19 cellular contexts compared by ENCODE assay signal in genomic region chr12:52428121-52428520, GRCh38. TPM values are rescaled to one million over a fixed set of nuclear protein-coding genes. Genes with fewer than 3 reads are reported as not detected.
DNase-seq lines count a peak whose midpoint lies in the region; ATAC-seq, FAIRE-seq and TF ChIP-seq lines count a peak whose summit lies in the region.
"Had no signal": no experiment of that assay in that cellular context is flagged by ENCODE, and none has a peak within 500 bp of the region (broad histone marks: within the 10 kb centered on the region; RNA-seq: fewer than 3 reads in every experiment).

No MANE protein-coding gene starts in this region.

- no peaks in the 10 kb centered on the region for H3K36me3 Mint-ChIP-seq in stimulated activated naive B cell treated with anti-CD40 and anti-IgM and Interleukin-4, amounts not matched to agents 10 μg/mL and 1 μg/mL and 100 μg/mL, for 72 hours
- H3K36me3 Mint-ChIP-seq: CD4-positive, CD25-positive, alpha-beta regulatory T cell had no signal

- no peak overlapping the region for H3K9ac ChIP-seq in HepG2 (ENCODE audit: insufficient read depth, low read depth, low read length)
- H3K9ac ChIP-seq: KMS-11 had no signal

- H3K36me3 ChIP-seq in HepG2 (replicated peaks in 1 of 2; ENCODE audit: control insufficient read depth in 1 of 2, insufficient read depth in 2 of 2, low read length in 2 of 2): no peaks in the 10 kb centered on the region
- H3K36me3 ChIP-seq in right lobe of liver: no peaks in the 10 kb centered on the region
- H3K36me3 ChIP-seq in spleen: no peaks in the 10 kb centered on the region

- no peak overlapping the region for H3K27ac Mint-ChIP-seq in stimulated activated naive B cell treated with anti-CD40 and anti-IgM and Interleukin-4, amounts not matched to agents 10 μg/mL and 1 μg/mL and 100 μg/mL, for 72 hours
- H3K27ac Mint-ChIP-seq: CD4-positive, CD25-positive, alpha-beta regulatory T cell had no signal

- H3K79me2 ChIP-seq in HepG2 (ENCODE audit: insufficient read depth, low read length): no peaks in the 10 kb centered on the region

- TF ChIP-seq CTCF in HepG2 (CRISPR knock-in tag; IDR thresholded peaks at IDR 0.05): peak; percentile 61
- TF ChIP-seq CTCF in right lobe of liver (IDR thresholded peaks at IDR 0.05): no peak
- peak; percentile 39; the same call in 1 of the 2 replicates for TF ChIP-seq CTCF in LNCAP (IDR thresholded peaks at IDR 0.05)
- no peak for TF ChIP-seq CTCF in spleen (IDR thresholded peaks at IDR 0.05 in 8 of 11, conservative IDR thresholded peaks at IDR 0.05 in 3 of 11)

- H3K4me1 Mint-ChIP-seq in stimulated activated naive B cell treated with anti-CD40 and anti-IgM and Interleukin-4, amounts not matched to agents 10 μg/mL and 1 μg/mL and 100 μg/mL, for 72 hours: no peaks in the 10 kb centered on the region
- H3K4me1 Mint-ChIP-seq: CD4-positive, CD25-positive, alpha-beta regulatory T cell had no signal

- peak; percentile 53 for ATAC-seq in HepG2
- no peak for ATAC-seq in right lobe of liver
- ATAC-seq in stimulated activated naive B cell treated with anti-CD40 and anti-IgM and Interleukin-4, amounts not matched to agents 10 μg/mL and 1 μg/mL and 100 μg/mL, for 72 hours (replicated peaks): no peak
- ATAC-seq: HCT116 had no signal

- POLR2A ChIA-PET in HepG2 (lab: Yijun Ruan, JAX): no interaction called here

- DNase-seq in HepG2 (ENCODE audit: low spot score) (no peak), right lobe of liver (no peak), SK-MEL-5 (ENCODE audit: low read depth, low spot score) (peak; percentile 37), spleen (peak; percentile 64), NCI-H446 (lab: John Stamatoyannopoulos, UW) (no peak), epidermal melanocyte (ENCODE audit: insufficient read length, low spot score) (no peak)
- DNase-seq in stimulated activated naive B cell treated with anti-CD40 and anti-IgM and Interleukin-4, amounts not matched to agents 10 μg/mL and 1 μg/mL and 100 μg/mL, for 72 hours: no peak
- DNase-seq: Caco-2; CD4-positive, CD25-positive, alpha-beta regulatory T cell; DMS153; NCI-H1930; NCI-H2171 treated with DMSO at 0.1 percent for 48 hours; NCI-H510A; NCI-H82; SHP77 treated with DMSO at 0.1 percent for 48 hours had no signal

- H3K27ac ChIP-seq in HepG2 (ENCODE audit: extremely low read length, insufficient read depth, low read length) (no peak overlapping the region), right lobe of liver (no peak overlapping the region), spleen (no peak overlapping the region)
- H3K27ac ChIP-seq: KMS-11 had no signal

- no peak for TF ChIP-seq RAD21 in HepG2 (CRISPR knock-in tag; IDR thresholded peaks at IDR 0.05)

- 0% methylated on average over 3 of the region's 10 CpGs for WGBS in HepG2 (ENCODE audit: low lambda C conversion rate)
- WGBS in right lobe of liver (ENCODE audit: insufficient coverage, low coverage, low lambda C conversion rate, missing lambda C conversion rate): 50% methylated on average over 1 of the region's 10 CpGs
- WGBS in spleen, 5 donors: 76 to 85% (median 84%) methylated on average over 10 of the region's 10 CpGs

- no peaks in the 10 kb centered on the region for H3K9me3 Mint-ChIP-seq in stimulated activated naive B cell treated with anti-CD40 and anti-IgM and Interleukin-4, amounts not matched to agents 10 μg/mL and 1 μg/mL and 100 μg/mL, for 72 hours
- H3K9me3 Mint-ChIP-seq: CD4-positive, CD25-positive, alpha-beta regulatory T cell had no signal

- H3K27me3 ChIP-seq in HepG2 (ENCODE audit: control insufficient read depth in 1 of 2, insufficient read depth in 2 of 2, low read length in 2 of 2): peaks cover 5 to 27% of the 10 kb centered on the region in 2 experiments; a peak in 3 of 5 replicates
- no peaks in the 10 kb centered on the region for H3K27me3 ChIP-seq in right lobe of liver
- H3K27me3 ChIP-seq in spleen (replicated peaks in 1 of 7): peaks cover 0 to 50% (median 0%) of the 10 kb centered on the region in 7 donors

- H3K4me3 ChIP-seq in HepG2 (replicated peaks in 1 of 3; ENCODE audit: insufficient read depth in 1 of 3, low read depth in 2 of 3, low read length in 3 of 3): no peak overlapping the region
- no peak overlapping the region for H3K4me3 ChIP-seq in right lobe of liver
- no peak overlapping the region for H3K4me3 ChIP-seq in spleen

- intact Hi-C loops in HepG2 (cut with micrococcal nuclease; ENCODE audit: unreplicated experiment) (no loop called here), right lobe of liver (cut with DNase I) (no loop called here), spleen (cut with DNase I; ENCODE audit: low total_unique reads) (no loop called here)

- FAIRE-seq in HepG2 (lab: Jason Lieb, UNC): no peak

- TF ChIP-seq EP300 in HepG2 (IDR thresholded peaks at IDR 0.05; ENCODE audit: low read depth in 2 of 2, low read length in 2 of 2) (no peak), HepG2 (CRISPR knock-in tag; IDR thresholded peaks at IDR 0.05; ENCODE audit: borderline replicate concordance) (no peak)

- H2AFZ ChIP-seq in HepG2 (ENCODE audit: low read length): no peak overlapping the region

- H3K9me3 ChIP-seq in HepG2 (ENCODE audit: low read length) (no peaks in the 10 kb centered on the region), right lobe of liver (no peaks in the 10 kb centered on the region), spleen (no peaks in the 10 kb centered on the region)
- H3K9me3 ChIP-seq: Caco-2 had no signal

- BruUV-seq in HepG2 (replicated peaks; lab: Mats Ljungman, UMichigan): no TSS peak

- H3K4me3 Mint-ChIP-seq in stimulated activated naive B cell treated with anti-CD40 and anti-IgM and Interleukin-4, amounts not matched to agents 10 μg/mL and 1 μg/mL and 100 μg/mL, for 72 hours: no peak overlapping the region
- H3K4me3 Mint-ChIP-seq: CD4-positive, CD25-positive, alpha-beta regulatory T cell had no signal

- TF ChIP-seq POLR2A in HepG2 (IDR thresholded peaks at IDR 0.05; ENCODE audit: insufficient read depth in 1 of 2, low read depth in 2 of 2, low read length in 2 of 2) (no peak), right lobe of liver (IDR thresholded peaks at IDR 0.05) (no peak), spleen (IDR thresholded peaks at IDR 0.05) (no peak)

- in situ Hi-C loops in HepG2 (cut with HindIII; ENCODE audit: extremely low pct_ligation_motif_present, low pct_unique_long_range_greater_than_20kb): no loop called here
- in situ Hi-C loops in SK-MEL-5 (cut with HindIII; ENCODE audit: low pct_unique_long_range_greater_than_20kb, low sequenced_read_pairs): no loop called here

- CTCF ChIA-PET in HepG2 (lab: Yijun Ruan, JAX; ENCODE audit: low intra/inter-chr PET ratio, low total read pairs): no interaction called here

- H3K4me1 ChIP-seq in HepG2 (ENCODE audit: insufficient read depth, low read length) (no peaks in the 10 kb centered on the region), right lobe of liver (no peaks in the 10 kb centered on the region), spleen (no peaks in the 10 kb centered on the region)

- no peaks in the 10 kb centered on the region for H4K20me1 ChIP-seq in HepG2 (ENCODE audit: insufficient read depth, low read length)

- peaks cover 29 to 45% of the 10 kb centered on the region in 2 donors for H3K27me3 Mint-ChIP-seq in stimulated activated naive B cell treated with anti-CD40 and anti-IgM and Interleukin-4, amounts not matched to agents 10 μg/mL and 1 μg/mL and 100 μg/mL, for 72 hours

- H3K4me2 ChIP-seq in HepG2 (ENCODE audit: low read depth, low read length): no peak overlapping the region
- H3K4me2 ChIP-seq: KMS-11 had no signal

RNA-seq across cellular contexts. Expression of gene KRT75, which starts 6.0 kb away (rescaled TPM):
- total RNA-seq in HepG2 (2016; rRNA removed; fragmentation: Illumina TruSeq; extraction: Trizol) (not detected in 2 replicates), right lobe of liver (not detected), spleen (not detected)
- total RNA-seq in HepG2 (2016; cell fraction: cytosol; rRNA removed; fragmentation: Illumina TruSeq; extraction: Trizol; ENCODE audit: low read depth): not detected in 2 replicates
- total RNA-seq in HepG2 (2016; cell fraction: insoluble cytoplasmic fraction; rRNA removed; fragmentation: Illumina TruSeq; extraction: Trizol): not detected in 2 replicates
- total RNA-seq in HepG2 (2016; cell fraction: membrane; rRNA removed; fragmentation: Illumina TruSeq; extraction: Trizol): not detected in 2 replicates
- not detected in 2 replicates for total RNA-seq in HepG2 (2016; cell fraction: nucleus; rRNA removed; fragmentation: Illumina TruSeq; extraction: Trizol)
- polyA plus RNA-seq in HepG2 (2011; rRNA removed) (not detected in 2 replicates), spleen (not detected)
- not detected in 2 replicates for polyA plus RNA-seq in HepG2 (2011; cell fraction: cytosol; rRNA removed)
- not detected in 2 replicates for polyA plus RNA-seq in HepG2 (2011; cell fraction: nucleus; rRNA removed)
- not detected in 2 replicates for polyA plus RNA-seq in HepG2 (2012)
- not detected in 2 replicates for polyA plus RNA-seq in HepG2 (2016; cell fraction: cytosol; fragmentation: Illumina TruSeq; extraction: Trizol; ENCODE audit: low read depth)
- polyA plus RNA-seq in HepG2 (2016; cell fraction: insoluble cytoplasmic fraction; fragmentation: Illumina TruSeq; extraction: Trizol; ENCODE audit: low read depth): not detected in 2 replicates
- not detected in 2 replicates for polyA plus RNA-seq in HepG2 (2016; cell fraction: membrane; fragmentation: Illumina TruSeq; extraction: Trizol; ENCODE audit: low read depth)
- not detected in 2 replicates for polyA plus RNA-seq in HepG2 (2016; cell fraction: nucleus; fragmentation: Illumina TruSeq; extraction: Trizol; ENCODE audit: insufficient read depth, low read depth)
- polyA minus RNA-seq in HepG2 (2011; rRNA and poly(A)+ RNA removed; ENCODE audit: low replicate concordance): not detected in 2 replicates
- not detected in 2 replicates for polyA minus RNA-seq in HepG2 (2011; cell fraction: cytosol; rRNA and poly(A)+ RNA removed)
- polyA minus RNA-seq in HepG2 (2011; cell fraction: nucleus; rRNA and poly(A)+ RNA removed): not detected in 2 replicates
- not detected in 2 replicates for total RNA-seq in SK-MEL-5 (2014; rRNA removed; shearing (Covaris generic))
- polyA plus RNA-seq in SK-MEL-5 (2015; cell fraction: cytosol; rRNA removed): not detected in 2 replicates
- not detected in 2 replicates for polyA plus RNA-seq in SK-MEL-5 (2015; cell fraction: nucleus; rRNA removed)
- total RNA-seq: Caco-2; CD4-positive, CD25-positive, alpha-beta regulatory T cell; T-helper 1 cell treated with Interleukin-12 subunit alpha and Interleukin-12 subunit beta and Interleukin-4 antibody, amounts not matched to agents 30 ng/mL and 1 ng/mL, for 36 hours had no signal
- polyA plus RNA-seq: CD4-positive, CD25-positive, alpha-beta regulatory T cell had no signal

RNA-seq across cellular contexts. Expression of gene KRT82, which starts 22.0 kb away (rescaled TPM):
- total RNA-seq in HepG2 (2016; rRNA removed; fragmentation: Illumina TruSeq; extraction: Trizol): not detected in 2 replicates
- not detected in 2 replicates for total RNA-seq in HepG2 (2016; cell fraction: cytosol; rRNA removed; fragmentation: Illumina TruSeq; extraction: Trizol; ENCODE audit: low read depth)
- total RNA-seq in HepG2 (2016; cell fraction: insoluble cytoplasmic fraction; rRNA removed; fragmentation: Illumina TruSeq; extraction: Trizol): not detected in 2 replicates
- total RNA-seq in HepG2 (2016; cell fraction: membrane; rRNA removed; fragmentation: Illumina TruSeq; extraction: Trizol): not detected in 2 replicates
- total RNA-seq in HepG2 (2016; cell fraction: nucleus; rRNA removed; fragmentation: Illumina TruSeq; extraction: Trizol): not detected in 2 replicates
- not detected in 2 replicates for polyA plus RNA-seq in HepG2 (2011; rRNA removed)
- not detected in 2 replicates for polyA plus RNA-seq in HepG2 (2011; cell fraction: cytosol; rRNA removed)
- polyA plus RNA-seq in HepG2 (2011; cell fraction: nucleus; rRNA removed): not detected in 2 replicates
- polyA plus RNA-seq in HepG2 (2012): not detected in 2 replicates
- polyA plus RNA-seq in HepG2 (2016; cell fraction: cytosol; fragmentation: Illumina TruSeq; extraction: Trizol; ENCODE audit: low read depth): not detected in 2 replicates
- polyA plus RNA-seq in HepG2 (2016; cell fraction: insoluble cytoplasmic fraction; fragmentation: Illumina TruSeq; extraction: Trizol; ENCODE audit: low read depth): not detected in 2 replicates
- not detected in 2 replicates for polyA plus RNA-seq in HepG2 (2016; cell fraction: membrane; fragmentation: Illumina TruSeq; extraction: Trizol; ENCODE audit: low read depth)
- not detected in 2 replicates for polyA plus RNA-seq in HepG2 (2016; cell fraction: nucleus; fragmentation: Illumina TruSeq; extraction: Trizol; ENCODE audit: insufficient read depth, low read depth)
- not detected in 2 replicates for polyA minus RNA-seq in HepG2 (2011; rRNA and poly(A)+ RNA removed; ENCODE audit: low replicate concordance)
- not detected in 2 replicates for polyA minus RNA-seq in HepG2 (2011; cell fraction: cytosol; rRNA and poly(A)+ RNA removed)
- polyA minus RNA-seq in HepG2 (2011; cell fraction: nucleus; rRNA and poly(A)+ RNA removed): not detected in 2 replicates
- not detected for total RNA-seq in right lobe of liver
- not detected in 2 replicates for total RNA-seq in SK-MEL-5 (2014; rRNA removed; shearing (Covaris generic))
- polyA plus RNA-seq in SK-MEL-5 (2015; cell fraction: cytosol; rRNA removed): not detected in 2 replicates
- polyA plus RNA-seq in SK-MEL-5 (2015; cell fraction: nucleus; rRNA removed): not detected in 2 replicates
- not detected for total RNA-seq in spleen
- under 1 TPM in 1 of 3 donors, not detected in 2; 0.04 TPM for polyA plus RNA-seq in spleen
- total RNA-seq: Caco-2; CD4-positive, CD25-positive, alpha-beta regulatory T cell; T-helper 1 cell treated with Interleukin-12 subunit alpha and Interleukin-12 subunit beta and Interleukin-4 antibody, amounts not matched to agents 30 ng/mL and 1 ng/mL, for 36 hours had no signal
- polyA plus RNA-seq: CD4-positive, CD25-positive, alpha-beta regulatory T cell had no signal

RNA-seq across cellular contexts. Expression of gene KRT6B, which starts 23.8 kb away (rescaled TPM):
- not detected in 2 replicates for total RNA-seq in HepG2 (2016; rRNA removed; fragmentation: Illumina TruSeq; extraction: Trizol)
- not detected in 2 replicates for total RNA-seq in HepG2 (2016; cell fraction: cytosol; rRNA removed; fragmentation: Illumina TruSeq; extraction: Trizol; ENCODE audit: low read depth)
- not detected in 2 replicates for total RNA-seq in HepG2 (2016; cell fraction: insoluble cytoplasmic fraction; rRNA removed; fragmentation: Illumina TruSeq; extraction: Trizol)
- not detected in 2 replicates for total RNA-seq in HepG2 (2016; cell fraction: membrane; rRNA removed; fragmentation: Illumina TruSeq; extraction: Trizol)
- total RNA-seq in HepG2 (2016; cell fraction: nucleus; rRNA removed; fragmentation: Illumina TruSeq; extraction: Trizol): not detected in 2 replicates
- 0.07 TPM in 1 of 2 replicates, not detected in the other for polyA plus RNA-seq in HepG2 (2011; rRNA removed)
- not detected in 2 replicates for polyA plus RNA-seq in HepG2 (2011; cell fraction: cytosol; rRNA removed)
- not detected in 2 replicates for polyA plus RNA-seq in HepG2 (2011; cell fraction: nucleus; rRNA removed)
- not detected in 2 replicates for polyA plus RNA-seq in HepG2 (2012)
- polyA plus RNA-seq in HepG2 (2016; cell fraction: cytosol; fragmentation: Illumina TruSeq; extraction: Trizol; ENCODE audit: low read depth): not detected in 2 replicates
- polyA plus RNA-seq in HepG2 (2016; cell fraction: insoluble cytoplasmic fraction; fragmentation: Illumina TruSeq; extraction: Trizol; ENCODE audit: low read depth): not detected in 2 replicates
- not detected in 2 replicates for polyA plus RNA-seq in HepG2 (2016; cell fraction: membrane; fragmentation: Illumina TruSeq; extraction: Trizol; ENCODE audit: low read depth)
- polyA plus RNA-seq in HepG2 (2016; cell fraction: nucleus; fragmentation: Illumina TruSeq; extraction: Trizol; ENCODE audit: insufficient read depth, low read depth): not detected in 2 replicates
- polyA minus RNA-seq in HepG2 (2011; rRNA and poly(A)+ RNA removed; ENCODE audit: low replicate concordance): 2.5 TPM in 1 of 2 replicates, not detected in the other
- polyA minus RNA-seq in HepG2 (2011; cell fraction: cytosol; rRNA and poly(A)+ RNA removed): not detected in 2 replicates
- not detected in 2 replicates for polyA minus RNA-seq in HepG2 (2011; cell fraction: nucleus; rRNA and poly(A)+ RNA removed)
- under 1 TPM in 1 of 6 experiments, not detected in 5; 0.13 TPM for total RNA-seq in right lobe of liver
- not detected in 2 replicates for total RNA-seq in SK-MEL-5 (2014; rRNA removed; shearing (Covaris generic))
- polyA plus RNA-seq in SK-MEL-5 (2015; cell fraction: cytosol; rRNA removed): not detected in 2 replicates
- not detected in 2 replicates for polyA plus RNA-seq in SK-MEL-5 (2015; cell fraction: nucleus; rRNA removed)
- not detected for total RNA-seq in spleen
- polyA plus RNA-seq in spleen: under 1 TPM; 0.03 to 0.10 (median 0.04) TPM
- total RNA-seq: Caco-2; CD4-positive, CD25-positive, alpha-beta regulatory T cell; T-helper 1 cell treated with Interleukin-12 subunit alpha and Interleukin-12 subunit beta and Interleukin-4 antibody, amounts not matched to agents 30 ng/mL and 1 ng/mL, for 36 hours had no signal
- polyA plus RNA-seq: CD4-positive, CD25-positive, alpha-beta regulatory T cell had no signal

RNA-seq across cellular contexts. Expression of gene KRT84, which starts 42.7 kb away (rescaled TPM):
- total RNA-seq in HepG2 (2016; rRNA removed; fragmentation: Illumina TruSeq; extraction: Trizol) (not detected in 2 replicates), right lobe of liver (not detected), spleen (under 1 TPM in 1 of 7 donors, not detected in 6; 0.52 TPM)
- total RNA-seq in HepG2 (2016; cell fraction: cytosol; rRNA removed; fragmentation: Illumina TruSeq; extraction: Trizol; ENCODE audit: low read depth): not detected in 2 replicates
- total RNA-seq in HepG2 (2016; cell fraction: insoluble cytoplasmic fraction; rRNA removed; fragmentation: Illumina TruSeq; extraction: Trizol): not detected in 2 replicates
- not detected in 2 replicates for total RNA-seq in HepG2 (2016; cell fraction: membrane; rRNA removed; fragmentation: Illumina TruSeq; extraction: Trizol)
- not detected in 2 replicates for total RNA-seq in HepG2 (2016; cell fraction: nucleus; rRNA removed; fragmentation: Illumina TruSeq; extraction: Trizol)
- polyA plus RNA-seq in HepG2 (2011; rRNA removed) (not detected in 2 replicates), spleen (not detected)
- not detected in 2 replicates for polyA plus RNA-seq in HepG2 (2011; cell fraction: cytosol; rRNA removed)
- polyA plus RNA-seq in HepG2 (2011; cell fraction: nucleus; rRNA removed): not detected in 2 replicates
- not detected in 2 replicates for polyA plus RNA-seq in HepG2 (2012)
- not detected in 2 replicates for polyA plus RNA-seq in HepG2 (2016; cell fraction: cytosol; fragmentation: Illumina TruSeq; extraction: Trizol; ENCODE audit: low read depth)
- polyA plus RNA-seq in HepG2 (2016; cell fraction: insoluble cytoplasmic fraction; fragmentation: Illumina TruSeq; extraction: Trizol; ENCODE audit: low read depth): not detected in 2 replicates
- polyA plus RNA-seq in HepG2 (2016; cell fraction: membrane; fragmentation: Illumina TruSeq; extraction: Trizol; ENCODE audit: low read depth): not detected in 2 replicates
- polyA plus RNA-seq in HepG2 (2016; cell fraction: nucleus; fragmentation: Illumina TruSeq; extraction: Trizol; ENCODE audit: insufficient read depth, low read depth): not detected in 2 replicates
- not detected in 2 replicates for polyA minus RNA-seq in HepG2 (2011; rRNA and poly(A)+ RNA removed; ENCODE audit: low replicate concordance)
- not detected in 2 replicates for polyA minus RNA-seq in HepG2 (2011; cell fraction: cytosol; rRNA and poly(A)+ RNA removed)
- polyA minus RNA-seq in HepG2 (2011; cell fraction: nucleus; rRNA and poly(A)+ RNA removed): not detected in 2 replicates
- not detected in 2 replicates for total RNA-seq in SK-MEL-5 (2014; rRNA removed; shearing (Covaris generic))
- polyA plus RNA-seq in SK-MEL-5 (2015; cell fraction: cytosol; rRNA removed): not detected in 2 replicates
- polyA plus RNA-seq in SK-MEL-5 (2015; cell fraction: nucleus; rRNA removed): not detected in 2 replicates
- total RNA-seq: Caco-2; CD4-positive, CD25-positive, alpha-beta regulatory T cell; T-helper 1 cell treated with Interleukin-12 subunit alpha and Interleukin-12 subunit beta and Interleukin-4 antibody, amounts not matched to agents 30 ng/mL and 1 ng/mL, for 36 hours had no signal
- polyA plus RNA-seq: CD4-positive, CD25-positive, alpha-beta regulatory T cell had no signal

RNA-seq across cellular contexts. Expression of gene KRT6C, which starts 45.5 kb away (rescaled TPM):
- total RNA-seq in HepG2 (2016; rRNA removed; fragmentation: Illumina TruSeq; extraction: Trizol): not detected in 2 replicates
- not detected in 2 replicates for total RNA-seq in HepG2 (2016; cell fraction: cytosol; rRNA removed; fragmentation: Illumina TruSeq; extraction: Trizol; ENCODE audit: low read depth)
- total RNA-seq in HepG2 (2016; cell fraction: insoluble cytoplasmic fraction; rRNA removed; fragmentation: Illumina TruSeq; extraction: Trizol): not detected in 2 replicates
- total RNA-seq in HepG2 (2016; cell fraction: membrane; rRNA removed; fragmentation: Illumina TruSeq; extraction: Trizol): not detected in 2 replicates
- total RNA-seq in HepG2 (2016; cell fraction: nucleus; rRNA removed; fragmentation: Illumina TruSeq; extraction: Trizol): not detected in 2 replicates
- 0.03 TPM in 1 of 2 replicates, not detected in the other for polyA plus RNA-seq in HepG2 (2011; rRNA removed)
- not detected in 2 replicates for polyA plus RNA-seq in HepG2 (2011; cell fraction: cytosol; rRNA removed)
- not detected in 2 replicates for polyA plus RNA-seq in HepG2 (2011; cell fraction: nucleus; rRNA removed)
- not detected in 2 replicates for polyA plus RNA-seq in HepG2 (2012)
- polyA plus RNA-seq in HepG2 (2016; cell fraction: cytosol; fragmentation: Illumina TruSeq; extraction: Trizol; ENCODE audit: low read depth): 0.06 and 0.12 TPM in 2 replicates
- polyA plus RNA-seq in HepG2 (2016; cell fraction: insoluble cytoplasmic fraction; fragmentation: Illumina TruSeq; extraction: Trizol; ENCODE audit: low read depth): 0.10 TPM in 1 of 2 replicates, not detected in the other
- polyA plus RNA-seq in HepG2 (2016; cell fraction: membrane; fragmentation: Illumina TruSeq; extraction: Trizol; ENCODE audit: low read depth): 0.15 TPM in 1 of 2 replicates, not detected in the other
- 0.20 TPM in 1 of 2 replicates, not detected in the other for polyA plus RNA-seq in HepG2 (2016; cell fraction: nucleus; fragmentation: Illumina TruSeq; extraction: Trizol; ENCODE audit: insufficient read depth, low read depth)
- polyA minus RNA-seq in HepG2 (2011; rRNA and poly(A)+ RNA removed; ENCODE audit: low replicate concordance): 0.40 TPM in 1 of 2 replicates, not detected in the other
- polyA minus RNA-seq in HepG2 (2011; cell fraction: cytosol; rRNA and poly(A)+ RNA removed): not detected in 2 replicates
- not detected in 2 replicates for polyA minus RNA-seq in HepG2 (2011; cell fraction: nucleus; rRNA and poly(A)+ RNA removed)
- total RNA-seq in right lobe of liver: under 1 TPM in 1 of 6 experiments, not detected in 5; 0.15 TPM
- not detected in 2 replicates for total RNA-seq in SK-MEL-5 (2014; rRNA removed; shearing (Covaris generic))
- polyA plus RNA-seq in SK-MEL-5 (2015; cell fraction: cytosol; rRNA removed): not detected in 2 replicates
- polyA plus RNA-seq in SK-MEL-5 (2015; cell fraction: nucleus; rRNA removed): not detected in 2 replicates
- total RNA-seq in spleen: not detected
- polyA plus RNA-seq in spleen: under 1 TPM; 0.03 to 0.07 (median 0.06) TPM
- total RNA-seq: Caco-2; CD4-positive, CD25-positive, alpha-beta regulatory T cell; T-helper 1 cell treated with Interleukin-12 subunit alpha and Interleukin-12 subunit beta and Interleukin-4 antibody, amounts not matched to agents 30 ng/mL and 1 ng/mL, for 36 hours had no signal
- polyA plus RNA-seq: CD4-positive, CD25-positive, alpha-beta regulatory T cell had no signal

Comparison
In these comparisons a context has a peak if more than half of its experiments do, and no peak if none do; other contexts are left out.
1. CTCF ChIP-seq: peak in HepG2 (single experiment) and LNCAP (single experiment); none in right lobe of liver (0 of 4) and spleen (0 of 11).
2. DNase-seq: peak in SK-MEL-5 (single experiment) and spleen (single experiment); none in HepG2 (single experiment), right lobe of liver (0 of 3), NCI-H446 (0 of 2), epidermal melanocyte (single experiment) and stimulated activated naive B cell treated with anti-CD40 and anti-IgM and Interleukin-4, amounts not matched to agents 10 μg/mL and 1 μg/mL and 100 μg/mL, for 72 hours (single experiment).